12 cellular contexts compared by ENCODE assay signal in genomic region chr15:99929266-99929665, GRCh38.
DNase-seq lines count a peak whose midpoint lies in the region; ATAC-seq and TF ChIP-seq lines count a peak whose summit lies in the region.
"Had no signal": no experiment of that assay in that cellular context is flagged by ENCODE, and none has a peak within 500 bp of the region (broad histone marks: within the 10 kb centered on the region; RNA-seq: fewer than 3 reads in every experiment).

No MANE protein-coding gene starts in this region.

- POLR2A ChIA-PET in CD4-positive, alpha-beta memory T cell (lab: Charles Lee; ENCODE audit: partially characterized antibody) = interaction anchor here (0.8 to 2.0 kb wide), 9 partner anchors 202 to 679 kb away, joined by 3 to 24 read pairs (median 4); no protein-coding TSS in a partner anchor
- POLR2A ChIA-PET in naive thymus-derived CD8-positive, alpha-beta T cell (lab: Charles Lee) = interaction anchor here (0.6 to 2.0 kb wide), 6 partner anchors 409 to 669 kb away, joined by 3 to 20 read pairs (median 6); partner anchors contain the start of gene ADAMTS17

- H3K27ac Mint-ChIP-seq in CD4-positive, alpha-beta memory T cell = peak overlapping the region; percentile 35 to 97 (median 93)
- no peak overlapping the region for H3K27ac Mint-ChIP-seq in HFFc6
- no peak overlapping the region for H3K27ac Mint-ChIP-seq in activated naive CD8-positive, alpha-beta T cell treated with anti-CD3 and anti-CD28 coated beads, Interleukin-2, amount 50 U/mL, for 24 hours
- peak overlapping the region in 8 of 10 donors; percentile 4 to 97 (median 62) for H3K27ac Mint-ChIP-seq in naive thymus-derived CD8-positive, alpha-beta T cell

- TF ChIP-seq CTCF in HFFc6 (IDR thresholded peaks at IDR 0.05) = no peak

- intact Hi-C loops in CD4-positive, alpha-beta memory T cell (cut with micrococcal nuclease) = loop anchor here (2.0 to 10.0 kb wide), 10 partner anchors 114 to 1078 kb away; partner anchors contain the start of genes LYSMD4 and MEF2A

- CTCF ChIA-PET in CD4-positive, alpha-beta memory T cell (lab: Charles Lee; ENCODE audit: partially characterized antibody) = interaction anchor here (0.7 to 5.7 kb wide), 12 partner anchors 10 to 1079 kb away, joined by 3 to 77 read pairs (median 4); partner anchors contain the start of gene ADAMTS17

- no peaks in the 10 kb centered on the region for H3K9me3 ChIP-seq in CD4-positive, alpha-beta memory T cell (ENCODE audit: control insufficient read depth in 1 of 2, low read length in 2 of 2)

- no peak overlapping the region for H3K4me3 ChIP-seq in CD4-positive, alpha-beta memory T cell (ENCODE audit: low read length in 2 of 2)
- H3K4me3 ChIP-seq: hepatocyte had no signal

- H3K27me3 Mint-ChIP-seq in CD4-positive, alpha-beta memory T cell = no peaks in the 10 kb centered on the region
- H3K27me3 Mint-ChIP-seq in HFFc6 (ENCODE audit: insufficient read depth) = peaks cover 3% of the 10 kb centered on the region
- no peaks in the 10 kb centered on the region for H3K27me3 Mint-ChIP-seq in activated naive CD8-positive, alpha-beta T cell treated with anti-CD3 and anti-CD28 coated beads, Interleukin-2, amount 50 U/mL, for 24 hours
- H3K27me3 Mint-ChIP-seq in naive thymus-derived CD8-positive, alpha-beta T cell = peaks cover 0 to under 1% (median 0%) of the 10 kb centered on the region in 5 donors

- H3K4me3 Mint-ChIP-seq in CD4-positive, alpha-beta memory T cell = peak overlapping the region in 7 of 8 donors; percentile 26 to 94 (median 50)
- H3K4me3 Mint-ChIP-seq in HFFc6 = peak overlapping the region; percentile 85; the same call in 1 of the 2 replicates
- peak overlapping the region; percentile 25 for H3K4me3 Mint-ChIP-seq in activated naive CD8-positive, alpha-beta T cell treated with anti-CD3 and anti-CD28 coated beads, Interleukin-2, amount 50 U/mL, for 24 hours
- H3K4me3 Mint-ChIP-seq in naive thymus-derived CD8-positive, alpha-beta T cell = peak overlapping the region in 8 of 10 donors; percentile 56 to 92 (median 82)

- H3K4me1 Mint-ChIP-seq in CD4-positive, alpha-beta memory T cell = peaks cover 9 to 27% (median 17%) of the 10 kb centered on the region in 4 donors
- peaks cover 7% of the 10 kb centered on the region; the same call in 1 of the 2 replicates for H3K4me1 Mint-ChIP-seq in HFFc6 (ENCODE audit: low read depth)
- H3K4me1 Mint-ChIP-seq in activated naive CD8-positive, alpha-beta T cell treated with anti-CD3 and anti-CD28 coated beads, Interleukin-2, amount 50 U/mL, for 24 hours = peaks cover 13% of the 10 kb centered on the region
- H3K4me1 Mint-ChIP-seq in naive thymus-derived CD8-positive, alpha-beta T cell = peaks cover 5 to 21% (median 19%) of the 10 kb centered on the region in 4 donors

- no peak for ATAC-seq in activated naive CD8-positive, alpha-beta T cell treated with anti-CD3 and anti-CD28 coated beads, Interleukin-2, amount 50 U/mL, for 24 hours
- ATAC-seq in naive thymus-derived CD8-positive, alpha-beta T cell = no peak

- no peaks in the 10 kb centered on the region for H3K36me3 ChIP-seq in CD4-positive, alpha-beta memory T cell (ENCODE audit: insufficient read depth, low read length)
- H3K36me3 ChIP-seq: cardiac muscle cell had no signal

- H3K4me1 ChIP-seq in CD4-positive, alpha-beta memory T cell (ENCODE audit: insufficient read depth, low read length) = peaks cover 18% of the 10 kb centered on the region

- H3K9me3 Mint-ChIP-seq in CD4-positive, alpha-beta memory T cell = peaks cover 0 to 8% (median 0%) of the 10 kb centered on the region in 8 donors
- H3K9me3 Mint-ChIP-seq in HFFc6 = no peaks in the 10 kb centered on the region
- no peaks in the 10 kb centered on the region for H3K9me3 Mint-ChIP-seq in activated naive CD8-positive, alpha-beta T cell treated with anti-CD3 and anti-CD28 coated beads, Interleukin-2, amount 50 U/mL, for 24 hours
- no peaks in the 10 kb centered on the region for H3K9me3 Mint-ChIP-seq in naive thymus-derived CD8-positive, alpha-beta T cell
- H3K9me3 Mint-ChIP-seq: activated T-cell treated with anti-CD3 and anti-CD28 coated beads, Interleukin-2, amount 50 U/mL, for 24 hours had no signal

- no peak for DNase-seq in CD4-positive, alpha-beta memory T cell
- DNase-seq in HFFc6 (no peak), foreskin melanocyte (no peak)
- DNase-seq in activated naive CD8-positive, alpha-beta T cell treated with anti-CD3 and anti-CD28 coated beads, Interleukin-2, amount 50 U/mL, for 24 hours = no peak
- no peak for DNase-seq in naive thymus-derived CD8-positive, alpha-beta T cell
- no peak for DNase-seq in stimulated activated naive CD4-positive, alpha-beta T cell (lab: John Stamatoyannopoulos, UW)
- no peak for DNase-seq in activated effector memory CD4-positive, alpha-beta T cell treated with Interleukin-2 at 50 U/mL for 16 hours
- DNase-seq: activated T-cell treated with anti-CD3 and anti-CD28 coated beads, Interleukin-2, amount 50 U/mL, for 24 hours; mesenchymal stem cell; NCI-H446 treated with DMSO at 0.1 percent for 48 hours had no signal

- H3K36me3 Mint-ChIP-seq in CD4-positive, alpha-beta memory T cell = peaks cover 0 to 3% of the 10 kb centered on the region in 2 donors
- H3K36me3 Mint-ChIP-seq in HFFc6 (ENCODE audit: low read depth) = no peaks in the 10 kb centered on the region
- H3K36me3 Mint-ChIP-seq in activated naive CD8-positive, alpha-beta T cell treated with anti-CD3 and anti-CD28 coated beads, Interleukin-2, amount 50 U/mL, for 24 hours (ENCODE audit: low read depth) = no peaks in the 10 kb centered on the region
- H3K36me3 Mint-ChIP-seq in naive thymus-derived CD8-positive, alpha-beta T cell = no peaks in the 10 kb centered on the region

- H3K27ac ChIP-seq in CD4-positive, alpha-beta memory T cell (ENCODE audit: low read depth, low read length) = peak overlapping the region; percentile 62
- H3K27ac ChIP-seq: cardiac muscle cell had no signal

- H3K27me3 ChIP-seq in CD4-positive, alpha-beta memory T cell (ENCODE audit: insufficient read depth, low read length) = no peaks in the 10 kb centered on the region

Comparison
In these comparisons a context has a peak if more than half of its experiments do, and no peak if none do; other contexts are left out.
1. H3K27ac Mint-ChIP-seq: peak in CD4-positive, alpha-beta memory T cell (7 of 7) and naive thymus-derived CD8-positive, alpha-beta T cell (8 of 10); none in HFFc6 (single experiment) and activated naive CD8-positive, alpha-beta T cell treated with anti-CD3 and anti-CD28 coated beads, Interleukin-2, amount 50 U/mL, for 24 hours (single experiment).
2. H3K4me3 Mint-ChIP-seq: peak in every context shown above with its lines; median percentile 85 in HFFc6; 82 in naive thymus-derived CD8-positive, alpha-beta T cell; 50 in CD4-positive, alpha-beta memory T cell; 25 in activated naive CD8-positive, alpha-beta T cell treated with anti-CD3 and anti-CD28 coated beads, Interleukin-2, amount 50 U/mL, for 24 hours.